28 cellular contexts compared by ENCODE assay signal in the genomic region with DNA sequence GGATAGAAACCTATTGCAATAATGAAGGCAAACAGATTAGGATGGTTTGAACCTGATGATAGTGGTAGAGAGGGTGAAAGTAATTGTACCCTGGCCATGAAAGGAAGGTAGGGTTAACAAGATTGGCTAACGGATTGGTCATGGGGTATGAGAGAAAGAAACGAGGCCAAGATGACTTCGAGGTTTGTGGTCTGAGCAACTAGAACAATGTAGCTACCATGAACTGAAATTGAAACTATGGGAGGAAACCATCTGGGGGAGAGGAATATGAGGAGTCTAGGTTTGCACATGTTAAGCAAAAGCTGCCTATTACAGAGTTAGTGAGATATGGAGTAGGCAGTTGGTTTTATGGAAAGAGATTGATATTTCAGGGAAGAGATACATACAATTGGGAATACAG.
DNase-seq lines count a peak whose midpoint lies in the region; ATAC-seq, FAIRE-seq and TF ChIP-seq lines count a peak whose summit lies in the region.
"Had no signal": no experiment of that assay in that cellular context is flagged by ENCODE, and none has a peak within 500 bp of the region (broad histone marks: within the 10 kb centered on the region; RNA-seq: fewer than 3 reads in every experiment).

No MANE protein-coding gene starts in this region.

- in situ Hi-C loops in HepG2 (cut with HindIII; ENCODE audit: extremely low pct_ligation_motif_present, low pct_unique_long_range_greater_than_20kb): no loop called here

- TF ChIP-seq EP300 in HepG2 (IDR thresholded peaks at IDR 0.05; ENCODE audit: low read depth in 2 of 2, low read length in 2 of 2) (no peak), HepG2 (CRISPR knock-in tag; IDR thresholded peaks at IDR 0.05; ENCODE audit: borderline replicate concordance) (no peak)

- no peaks in the 10 kb centered on the region for H3K36me3 ChIP-seq in KMS-11 (ENCODE audit: insufficient read depth)
- no peaks in the 10 kb centered on the region for H3K36me3 ChIP-seq in HepG2 (replicated peaks in 1 of 2; ENCODE audit: control insufficient read depth in 1 of 2, insufficient read depth in 2 of 2, low read length in 2 of 2)
- H3K36me3 ChIP-seq: BE2C, heart left ventricle, lower lobe of right lung, vagina had no signal

- no peak overlapping the region for H2AFZ ChIP-seq in KMS-11 (ENCODE audit: low read depth)
- H2AFZ ChIP-seq in HepG2 (ENCODE audit: low read length): no peak overlapping the region

- TF ChIP-seq RAD21 in HepG2 (CRISPR knock-in tag; IDR thresholded peaks at IDR 0.05): no peak

- H3K27ac ChIP-seq in KMS-11 (no peak overlapping the region; the same call in 1 of the 2 replicates), HepG2 (ENCODE audit: extremely low read length, insufficient read depth, low read length) (no peak overlapping the region)
- H3K27ac ChIP-seq: heart left ventricle, lower lobe of right lung, vagina had no signal

- WGBS in HepG2 (ENCODE audit: low lambda C conversion rate): 7% methylated on average over 3 of the region's 3 CpGs

- no peak overlapping the region for H3K9ac ChIP-seq in KMS-11
- no peak overlapping the region for H3K9ac ChIP-seq in HepG2 (ENCODE audit: insufficient read depth, low read depth, low read length)

- H3K27me3 ChIP-seq in KMS-11 (ENCODE audit: insufficient read depth, low read depth) (no peaks in the 10 kb centered on the region), HepG2 (ENCODE audit: control insufficient read depth in 1 of 2, insufficient read depth in 2 of 2, low read length in 2 of 2) (no peaks in the 10 kb centered on the region; a peak in 1 of 5 replicates)
- H3K27me3 ChIP-seq: BE2C, heart left ventricle, vagina had no signal

- intact Hi-C loops in HepG2 (cut with micrococcal nuclease; ENCODE audit: unreplicated experiment): no loop called here

- peaks cover 28% of the 10 kb centered on the region for H3K4me1 ChIP-seq in KMS-11 (ENCODE audit: low read depth, poor library complexity, severe bottlenecking)
- H3K4me1 ChIP-seq in HepG2 (ENCODE audit: insufficient read depth, low read length): no peaks in the 10 kb centered on the region
- H3K4me1 ChIP-seq: BE2C, heart left ventricle, lower lobe of right lung, vagina had no signal

- no peaks in the 10 kb centered on the region for H3K9me3 ChIP-seq in HepG2 (ENCODE audit: low read length)
- H3K9me3 ChIP-seq: BE2C, lower lobe of right lung, vagina had no signal

- DNase-seq in choroid plexus epithelial cell (ENCODE audit: low read depth) (peak; percentile 16), HepG2 (ENCODE audit: low spot score) (no peak), erythroblast (lab: John Stamatoyannopoulos, UW) (no peak)
- DNase-seq: activated CD4-positive, alpha-beta memory T cell treated with anti-CD3 and anti-CD28 coated beads for 36 hours; activated CD8-positive, alpha-beta memory T cell treated with anti-CD3 and anti-CD28 coated beads, Interleukin-2, amount 50 U/mL, for 48 hours; activated naive CD4-positive, alpha-beta T cell treated with anti-CD3 and anti-CD28 coated beads, Interleukin-2, amount 50 U/mL, for 16 hours; BE2C; cortex of kidney; DMS153; effector memory CD8-positive, alpha-beta T cell; foreskin fibroblast; H7; heart left ventricle; lower lobe of right lung; natural killer cell; NCI-H1105 treated with DMSO at 0.1 percent for 48 hours; NCI-H2029; NCI-H524 treated with DMSO at 0.1 percent for 48 hours; occipital lobe; SHP77 treated with DMSO at 0.1 percent for 48 hours had no signal

- H3K79me2 ChIP-seq in KMS-11 (ENCODE audit: insufficient read depth, low read depth) (no peaks in the 10 kb centered on the region), HepG2 (ENCODE audit: insufficient read depth, low read length) (no peaks in the 10 kb centered on the region)

- H3K4me3 ChIP-seq in KMS-11 (IDR thresholded peaks at IDR 0.05; ENCODE audit: insufficient read depth, low read depth, low read length) (no peak overlapping the region), choroid plexus epithelial cell (ENCODE audit: low read depth, low read length) (no peak overlapping the region), HepG2 (replicated peaks in 1 of 3; ENCODE audit: insufficient read depth in 1 of 3, low read depth in 2 of 3, low read length in 3 of 3) (no peak overlapping the region)
- H3K4me3 ChIP-seq: heart left ventricle, lower lobe of right lung, vagina had no signal

- no TSS peak for BruUV-seq in HepG2 (replicated peaks; lab: Mats Ljungman, UMichigan)

- POLR2A ChIA-PET in HepG2 (lab: Yijun Ruan, JAX): no interaction called here

- TF ChIP-seq CTCF in KMS-11 (conservative IDR thresholded peaks at IDR 0.05; ENCODE audit: low read depth, low read length) (no peak), choroid plexus epithelial cell (conservative IDR thresholded peaks at IDR 0.05; ENCODE audit: low read depth, low read length) (no peak), HepG2 (CRISPR knock-in tag; IDR thresholded peaks at IDR 0.05) (no peak)

- CTCF ChIA-PET in HepG2 (lab: Yijun Ruan, JAX; ENCODE audit: low intra/inter-chr PET ratio, low total read pairs): no interaction called here

- TF ChIP-seq POLR2A in HepG2 (IDR thresholded peaks at IDR 0.05; ENCODE audit: insufficient read depth in 1 of 2, low read depth in 2 of 2, low read length in 2 of 2) (no peak), erythroblast (IDR thresholded peaks at IDR 0.05; ENCODE audit: low read length) (no peak)

- no peak for FAIRE-seq in HepG2 (lab: Jason Lieb, UNC)

- H4K20me1 ChIP-seq in KMS-11 (ENCODE audit: insufficient read depth): no peaks in the 10 kb centered on the region
- H4K20me1 ChIP-seq in HepG2 (ENCODE audit: insufficient read depth, low read length): no peaks in the 10 kb centered on the region

- H3K4me2 ChIP-seq in KMS-11: peak overlapping the region; percentile 54
- no peak overlapping the region for H3K4me2 ChIP-seq in HepG2 (ENCODE audit: low read depth, low read length)

- peak; percentile 74 for ATAC-seq in GM18868 (IDR thresholded peaks at IDR 0.05; ENCODE audit: unreplicated experiment)
- peak; percentile 64 for ATAC-seq in HG02798 (IDR thresholded peaks at IDR 0.05; ENCODE audit: poor library complexity, unreplicated experiment)
- ATAC-seq in HG03460 (IDR thresholded peaks at IDR 0.05; ENCODE audit: unreplicated experiment): no peak
- ATAC-seq in SK-N-SH treated with all-trans-retinoic acid at 6 μM for 48 hours: no peak
- ATAC-seq in HepG2: no peak
- ATAC-seq: activated T-helper 17 cell treated with anti-CD3 and anti-CD28 coated beads, Interleukin-2, amount 50 U/mL, for 72 hours; effector memory CD8-positive, alpha-beta T cell; heart left ventricle; natural killer cell; Panc1 had no signal

TF ChIP-seq in SK-N-SH treated with all-trans-retinoic acid at 6 μM for 48 hours, 23 proteins besides CTCF, POLR2A, EP300 and RAD21:
- no peak for TF ChIP-seq CREB5 (CRISPR knock-in tag; IDR thresholded peaks at IDR 0.05; ENCODE audit: low read depth)
TF ChIP-seq in SK-N-SH treated with all-trans-retinoic acid at 6 μM for 48 hours: peak in this region for 0.

TF ChIP-seq in HepG2, 621 proteins besides CTCF, POLR2A, EP300 and RAD21 (continues in another document):
- TF ChIP-seq ZNF790 (CRISPR knock-in tag; IDR thresholded peaks at IDR 0.05; ENCODE audit: borderline replicate concordance) (no peak), SPEN (CRISPR knock-in tag; IDR thresholded peaks at IDR 0.05; ENCODE audit: low read depth) (no peak), E2F1 (CRISPR knock-in tag; IDR thresholded peaks at IDR 0.05) (no peak), REPIN1 (CRISPR knock-in tag; IDR thresholded peaks at IDR 0.05; ENCODE audit: borderline replicate concordance, low read depth) (no peak), ZSCAN21 (CRISPR knock-in tag; IDR thresholded peaks at IDR 0.05; ENCODE audit: borderline replicate concordance) (no peak), XRCC5 (optimal IDR thresholded peaks at IDR 0.05; ENCODE audit: low read length) (no peak)
- TF ChIP-seq, protein P1, sequence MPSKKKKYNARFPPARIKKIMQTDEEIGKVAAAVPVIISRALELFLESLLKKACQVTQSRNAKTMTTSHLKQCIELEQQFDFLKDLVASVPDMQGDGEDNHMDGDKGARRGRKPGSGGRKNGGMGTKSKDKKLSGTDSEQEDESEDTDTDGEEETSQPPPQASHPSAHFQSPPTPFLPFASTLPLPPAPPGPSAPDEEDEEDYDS (CRISPR knock-in tag; IDR thresholded peaks at IDR 0.05): no peak

Comparison
In these comparisons a context has a peak if more than half of its experiments do, and no peak if none do; other contexts are left out.
1. ATAC-seq: peak in GM18868 (single experiment) and HG02798 (single experiment); none in HG03460 (single experiment), SK-N-SH treated with all-trans-retinoic acid at 6 μM for 48 hours (single experiment) and HepG2 (single experiment).